Comparison of ENCODE assay signal across 9 cellular contexts in genomic region chr19:41876847-41877489, GRCh38. TPM values are rescaled to one million over a fixed set of nuclear protein-coding genes. Genes with fewer than 3 reads are reported as not detected.
A peak's percentile ranks its signal among the peaks of the same experiment; 100 is the strongest.
DNase-seq lines count a peak whose midpoint lies in the region; ATAC-seq, FAIRE-seq and TF ChIP-seq lines count a peak whose summit lies in the region.
"Had no signal": no experiment of that assay in that cellular context is flagged by ENCODE, and none has a peak within 500 bp of the region (broad histone marks: within the 10 kb centered on the region; RNA-seq: fewer than 3 reads in every experiment).

Gene CD79A, plus strand, starts transcription at chr19:41877279. Its CDS starts 26 bp downstream, at chr19:41877305.

- peak; percentile 99 for FAIRE-seq in GM12892 (lab: Jason Lieb, UNC)
- no peak for FAIRE-seq in kidney (lab: Jason Lieb, UNC)

- H3K27me3 ChIP-seq in gastroesophageal sphincter: no peaks in the 10 kb centered on the region

- no peaks in the 10 kb centered on the region for H3K4me1 Mint-ChIP-seq in osteocyte (ENCODE audit: unreplicated experiment)
- no peaks in the 10 kb centered on the region for H3K4me1 Mint-ChIP-seq in progenitor cell of endocrine pancreas (ENCODE audit: low read depth)
- H3K4me1 Mint-ChIP-seq: brain had no signal

- H3K27me3 Mint-ChIP-seq in osteocyte (ENCODE audit: unreplicated experiment) (no peaks in the 10 kb centered on the region), progenitor cell of endocrine pancreas (peaks cover 16% of the 10 kb centered on the region)

- H3K36me3 Mint-ChIP-seq in osteocyte (ENCODE audit: unreplicated experiment) (no peaks in the 10 kb centered on the region), progenitor cell of endocrine pancreas (ENCODE audit: insufficient read depth) (peaks cover 2% of the 10 kb centered on the region)
- H3K36me3 Mint-ChIP-seq: brain had no signal

- no peaks in the 10 kb centered on the region for H3K9me3 Mint-ChIP-seq in osteocyte (ENCODE audit: unreplicated experiment)
- H3K9me3 Mint-ChIP-seq in progenitor cell of endocrine pancreas (ENCODE audit: low read depth): no peaks in the 10 kb centered on the region
- H3K9me3 Mint-ChIP-seq: brain had no signal

- no peak within 1 kb of the TSS for H3K27ac ChIP-seq in kidney (ENCODE audit: low read depth in 2 of 2, low read length in 2 of 2)
- no peak within 1 kb of the TSS for H3K27ac ChIP-seq in gastroesophageal sphincter

- no peak within 1 kb of the TSS for H3K27ac Mint-ChIP-seq in osteocyte (ENCODE audit: unreplicated experiment)
- H3K27ac Mint-ChIP-seq in progenitor cell of endocrine pancreas: no peak within 1 kb of the TSS
- H3K27ac Mint-ChIP-seq: brain had no signal

- H3K4me1 ChIP-seq in kidney (ENCODE audit: control insufficient read depth in 1 of 2, insufficient read depth in 1 of 2, low read depth in 1 of 2, low read length in 2 of 2) (no peaks in the 10 kb centered on the region), gastroesophageal sphincter (no peaks in the 10 kb centered on the region)

- H3K4me3 Mint-ChIP-seq in osteocyte (ENCODE audit: unreplicated experiment) (no peak within 1 kb of the TSS), progenitor cell of endocrine pancreas (ENCODE audit: low read depth) (no peak within 1 kb of the TSS)

- H3K4me3 ChIP-seq in kidney (ENCODE audit: low read length in 2 of 2) (no peak within 1 kb of the TSS), gastroesophageal sphincter (no peak within 1 kb of the TSS), foreskin fibroblast (ENCODE audit: low read depth in 1 of 2, low read length in 2 of 2) (no peak within 1 kb of the TSS)

- 83% methylated on average over 1 of the region's 5 CpGs; no CpG with 5 or more reads in 1 of the 2 donors for WGBS in gastroesophageal sphincter (ENCODE audit: low coverage in 1 of 2), 2 donors

- H3K9ac ChIP-seq in kidney (ENCODE audit: low read length in 2 of 2): no peak within 1 kb of the TSS

- TF ChIP-seq EP300 in gastroesophageal sphincter (IDR thresholded peaks at IDR 0.05): no peak

- TF ChIP-seq POLR2A in GM12892 (IDR thresholded peaks at IDR 0.05; ENCODE audit: low read depth, low read length): peak; percentile 83; the same call in 1 of the 2 replicates
- TF ChIP-seq POLR2A in gastroesophageal sphincter (IDR thresholded peaks at IDR 0.05): no peak

- intact Hi-C loops in kidney (cut with DNase I): no loop called here

- H3K36me3 ChIP-seq in kidney (ENCODE audit: control insufficient read depth in 1 of 2, insufficient read depth in 2 of 2, low read length in 2 of 2) (peaks cover 0 to 6% of the 10 kb centered on the region in 2 donors), gastroesophageal sphincter (peaks cover 0 to 9% of the 10 kb centered on the region in 2 donors)

- DNase-seq in GM12892 (ENCODE audit: insufficient read length): peak; percentile 71
- DNase-seq in kidney: peak; percentile 64
- no peak for DNase-seq in osteocyte (ENCODE audit: extremely low spot score, unreplicated experiment)
- DNase-seq in foreskin fibroblast: no peak
- no peak for DNase-seq in progenitor cell of endocrine pancreas (ENCODE audit: low spot score, unreplicated experiment)

- no peaks in the 10 kb centered on the region for H3K9me3 ChIP-seq in kidney (ENCODE audit: control insufficient read depth in 1 of 2, low read length in 2 of 2)
- no peaks in the 10 kb centered on the region for H3K9me3 ChIP-seq in gastroesophageal sphincter

- TF ChIP-seq CTCF in kidney (IDR thresholded peaks at IDR 0.05; ENCODE audit: borderline replicate concordance, extremely low read depth, insufficient read depth): no peak
- TF ChIP-seq CTCF in osteocyte (IDR thresholded peaks at IDR 0.05): no peak
- no peak for TF ChIP-seq CTCF in gastroesophageal sphincter (IDR thresholded peaks at IDR 0.05)
- no peak for TF ChIP-seq CTCF in foreskin fibroblast (IDR thresholded peaks at IDR 0.05; ENCODE audit: low read depth, low read length)
- no peak for TF ChIP-seq CTCF in progenitor cell of endocrine pancreas (IDR thresholded peaks at IDR 0.05; ENCODE audit: unreplicated experiment)

- ATAC-seq in GM19452 (IDR thresholded peaks at IDR 0.05; ENCODE audit: unreplicated experiment) (peak; percentile 59), HG03460 (IDR thresholded peaks at IDR 0.05; ENCODE audit: unreplicated experiment) (peak; percentile 67), gastroesophageal sphincter (no peak)

RNA-seq across cellular contexts. Expression of gene CD79A, which starts in this region (rescaled TPM):
- polyA plus RNA-seq in GM12892 (2012; ENCODE audit: missing spikeins): 249 TPM
- total RNA-seq in kidney (11.0 TPM), osteocyte (not detected in 2 replicates), gastroesophageal sphincter (under 1 TPM in 2 of 4 donors, not detected in 2; 0.40 to 0.99 TPM), progenitor cell of endocrine pancreas (0.36 and 0.78 TPM in 2 replicates)
- 0.32 TPM for polyA plus RNA-seq in kidney (ENCODE audit: insufficient read depth, low read depth, low replicate concordance)

Comparison
In these comparisons a context has a peak if more than half of its experiments do, and no peak if none do; other contexts are left out.
1. DNase-seq: peak in GM12892 (single experiment) and kidney (single experiment); none in osteocyte (single experiment), foreskin fibroblast (0 of 2) and progenitor cell of endocrine pancreas (single experiment).